In genomic region chr17:3747805-3748204, GRCh38 we compare ENCODE assay signal across 1 cellular context.
TF ChIP-seq lines count a peak whose summit lies in the region.

No MANE protein-coding gene starts in this region.

TF ChIP-seq in HepG2, 621 proteins besides CTCF, POLR2A, EP300 and RAD21 (continued from another document and continues in another):
- TF ChIP-seq ZBED4 (CRISPR knock-in tag; IDR thresholded peaks at IDR 0.05; ENCODE audit: borderline replicate concordance) (no peak), FOXK2 (IDR thresholded peaks at IDR 0.05) (no peak), PRDM10 (CRISPR knock-in tag; IDR thresholded peaks at IDR 0.05; ENCODE audit: low read depth) (0 out of 2 replicates have a peak, but pooled peaks have one; percentile 37), NFE2L2 (IDR thresholded peaks at IDR 0.05; ENCODE audit: low read length) (no peak), MEIS1 (CRISPR knock-in tag; IDR thresholded peaks at IDR 0.05; ENCODE audit: borderline replicate concordance) (no peak), ZNF672 (CRISPR knock-in tag; IDR thresholded peaks at IDR 0.05) (no peak), TFE3 (CRISPR knock-in tag; IDR thresholded peaks at IDR 0.05) (no peak), ZNF12 (CRISPR knock-in tag; IDR thresholded peaks at IDR 0.05) (no peak), TFAP4 (IDR thresholded peaks at IDR 0.05; ENCODE audit: borderline replicate concordance, low read depth) (no peak), ZNF619 (CRISPR knock-in tag; IDR thresholded peaks at IDR 0.05) (no peak), CHD4 (IDR thresholded peaks at IDR 0.05; ENCODE audit: borderline replicate concordance, low read length) (no peak), HHEX (CRISPR knock-in tag; IDR thresholded peaks at IDR 0.05) (no peak), ZSCAN31 (CRISPR knock-in tag; IDR thresholded peaks at IDR 0.05; ENCODE audit: low read depth) (no peak), ZNF282 (IDR thresholded peaks at IDR 0.05; ENCODE audit: partially characterized antibody) (no peak), BRD4 (CRISPR knock-in tag; IDR thresholded peaks at IDR 0.05) (no peak), ZNF607 (CRISPR knock-in tag; IDR thresholded peaks at IDR 0.05; ENCODE audit: borderline replicate concordance) (no peak), ZNF589 (CRISPR knock-in tag; conservative IDR thresholded peaks at IDR 0.05) (no peak), ZNF557 (CRISPR knock-in tag; IDR thresholded peaks at IDR 0.05) (no peak), SPEN (CRISPR knock-in tag; IDR thresholded peaks at IDR 0.05; ENCODE audit: low read depth) (0 out of 2 replicates have a peak, but pooled peaks have one; percentile 37), SP4 (CRISPR knock-in tag; IDR thresholded peaks at IDR 0.05) (no peak), CREB1 (IDR thresholded peaks at IDR 0.05) (no peak), CREB1 (CRISPR knock-in tag; IDR thresholded peaks at IDR 0.05) (no peak)
- TF ChIP-seq, protein P1, sequence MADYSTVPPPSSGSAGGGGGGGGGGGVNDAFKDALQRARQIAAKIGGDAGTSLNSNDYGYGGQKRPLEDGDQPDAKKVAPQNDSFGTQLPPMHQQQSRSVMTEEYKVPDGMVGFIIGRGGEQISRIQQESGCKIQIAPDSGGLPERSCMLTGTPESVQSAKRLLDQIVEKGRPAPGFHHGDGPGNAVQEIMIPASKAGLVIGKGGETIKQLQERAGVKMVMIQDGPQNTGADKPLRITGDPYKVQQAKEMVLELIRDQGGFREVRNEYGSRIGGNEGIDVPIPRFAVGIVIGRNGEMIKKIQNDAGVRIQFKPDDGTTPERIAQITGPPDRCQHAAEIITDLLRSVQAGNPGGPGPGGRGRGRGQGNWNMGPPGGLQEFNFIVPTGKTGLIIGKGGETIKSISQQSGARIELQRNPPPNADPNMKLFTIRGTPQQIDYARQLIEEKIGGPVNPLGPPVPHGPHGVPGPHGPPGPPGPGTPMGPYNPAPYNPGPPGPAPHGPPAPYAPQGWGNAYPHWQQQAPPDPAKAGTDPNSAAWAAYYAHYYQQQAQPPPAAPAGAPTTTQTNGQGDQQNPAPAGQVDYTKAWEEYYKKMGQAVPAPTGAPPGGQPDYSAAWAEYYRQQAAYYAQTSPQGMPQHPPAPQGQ (CRISPR knock-in tag; IDR thresholded peaks at IDR 0.05; ENCODE audit: borderline replicate concordance): no peak
- TF ChIP-seq, protein P2, sequence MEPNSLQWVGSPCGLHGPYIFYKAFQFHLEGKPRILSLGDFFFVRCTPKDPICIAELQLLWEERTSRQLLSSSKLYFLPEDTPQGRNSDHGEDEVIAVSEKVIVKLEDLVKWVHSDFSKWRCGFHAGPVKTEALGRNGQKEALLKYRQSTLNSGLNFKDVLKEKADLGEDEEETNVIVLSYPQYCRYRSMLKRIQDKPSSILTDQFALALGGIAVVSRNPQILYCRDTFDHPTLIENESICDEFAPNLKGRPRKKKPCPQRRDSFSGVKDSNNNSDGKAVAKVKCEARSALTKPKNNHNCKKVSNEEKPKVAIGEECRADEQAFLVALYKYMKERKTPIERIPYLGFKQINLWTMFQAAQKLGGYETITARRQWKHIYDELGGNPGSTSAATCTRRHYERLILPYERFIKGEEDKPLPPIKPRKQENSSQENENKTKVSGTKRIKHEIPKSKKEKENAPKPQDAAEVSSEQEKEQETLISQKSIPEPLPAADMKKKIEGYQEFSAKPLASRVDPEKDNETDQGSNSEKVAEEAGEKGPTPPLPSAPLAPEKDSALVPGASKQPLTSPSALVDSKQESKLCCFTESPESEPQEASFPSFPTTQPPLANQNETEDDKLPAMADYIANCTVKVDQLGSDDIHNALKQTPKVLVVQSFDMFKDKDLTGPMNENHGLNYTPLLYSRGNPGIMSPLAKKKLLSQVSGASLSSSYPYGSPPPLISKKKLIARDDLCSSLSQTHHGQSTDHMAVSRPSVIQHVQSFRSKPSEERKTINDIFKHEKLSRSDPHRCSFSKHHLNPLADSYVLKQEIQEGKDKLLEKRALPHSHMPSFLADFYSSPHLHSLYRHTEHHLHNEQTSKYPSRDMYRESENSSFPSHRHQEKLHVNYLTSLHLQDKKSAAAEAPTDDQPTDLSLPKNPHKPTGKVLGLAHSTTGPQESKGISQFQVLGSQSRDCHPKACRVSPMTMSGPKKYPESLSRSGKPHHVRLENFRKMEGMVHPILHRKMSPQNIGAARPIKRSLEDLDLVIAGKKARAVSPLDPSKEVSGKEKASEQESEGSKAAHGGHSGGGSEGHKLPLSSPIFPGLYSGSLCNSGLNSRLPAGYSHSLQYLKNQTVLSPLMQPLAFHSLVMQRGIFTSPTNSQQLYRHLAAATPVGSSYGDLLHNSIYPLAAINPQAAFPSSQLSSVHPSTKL (CRISPR knock-in tag; IDR thresholded peaks at IDR 0.05): 0 out of 2 replicates have a peak, but pooled peaks have one; percentile 15
- TF ChIP-seq, protein P3, sequence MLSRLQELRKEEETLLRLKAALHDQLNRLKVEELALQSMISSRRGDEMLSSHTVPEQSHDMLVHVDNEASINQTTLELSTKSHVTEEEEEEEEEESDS (CRISPR knock-in tag; IDR thresholded peaks at IDR 0.05; ENCODE audit: borderline replicate concordance): no peak
- TF ChIP-seq, protein P4, sequence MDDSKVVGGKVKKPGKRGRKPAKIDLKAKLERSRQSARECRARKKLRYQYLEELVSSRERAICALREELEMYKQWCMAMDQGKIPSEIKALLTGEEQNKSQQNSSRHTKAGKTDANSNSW (CRISPR knock-in tag; IDR thresholded peaks at IDR 0.05; ENCODE audit: borderline replicate concordance): no peak
- TF ChIP-seq, protein P5, sequence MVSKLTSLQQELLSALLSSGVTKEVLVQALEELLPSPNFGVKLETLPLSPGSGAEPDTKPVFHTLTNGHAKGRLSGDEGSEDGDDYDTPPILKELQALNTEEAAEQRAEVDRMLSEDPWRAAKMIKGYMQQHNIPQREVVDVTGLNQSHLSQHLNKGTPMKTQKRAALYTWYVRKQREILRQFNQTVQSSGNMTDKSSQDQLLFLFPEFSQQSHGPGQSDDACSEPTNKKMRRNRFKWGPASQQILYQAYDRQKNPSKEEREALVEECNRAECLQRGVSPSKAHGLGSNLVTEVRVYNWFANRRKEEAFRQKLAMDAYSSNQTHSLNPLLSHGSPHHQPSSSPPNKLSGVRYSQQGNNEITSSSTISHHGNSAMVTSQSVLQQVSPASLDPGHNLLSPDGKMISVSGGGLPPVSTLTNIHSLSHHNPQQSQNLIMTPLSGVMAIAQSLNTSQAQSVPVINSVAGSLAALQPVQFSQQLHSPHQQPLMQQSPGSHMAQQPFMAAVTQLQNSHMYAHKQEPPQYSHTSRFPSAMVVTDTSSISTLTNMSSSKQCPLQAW (CRISPR knock-in tag; IDR thresholded peaks at IDR 0.05): 0 out of 2 replicates have a peak, but pooled peaks have one; percentile 28
- TF ChIP-seq, protein P6, sequence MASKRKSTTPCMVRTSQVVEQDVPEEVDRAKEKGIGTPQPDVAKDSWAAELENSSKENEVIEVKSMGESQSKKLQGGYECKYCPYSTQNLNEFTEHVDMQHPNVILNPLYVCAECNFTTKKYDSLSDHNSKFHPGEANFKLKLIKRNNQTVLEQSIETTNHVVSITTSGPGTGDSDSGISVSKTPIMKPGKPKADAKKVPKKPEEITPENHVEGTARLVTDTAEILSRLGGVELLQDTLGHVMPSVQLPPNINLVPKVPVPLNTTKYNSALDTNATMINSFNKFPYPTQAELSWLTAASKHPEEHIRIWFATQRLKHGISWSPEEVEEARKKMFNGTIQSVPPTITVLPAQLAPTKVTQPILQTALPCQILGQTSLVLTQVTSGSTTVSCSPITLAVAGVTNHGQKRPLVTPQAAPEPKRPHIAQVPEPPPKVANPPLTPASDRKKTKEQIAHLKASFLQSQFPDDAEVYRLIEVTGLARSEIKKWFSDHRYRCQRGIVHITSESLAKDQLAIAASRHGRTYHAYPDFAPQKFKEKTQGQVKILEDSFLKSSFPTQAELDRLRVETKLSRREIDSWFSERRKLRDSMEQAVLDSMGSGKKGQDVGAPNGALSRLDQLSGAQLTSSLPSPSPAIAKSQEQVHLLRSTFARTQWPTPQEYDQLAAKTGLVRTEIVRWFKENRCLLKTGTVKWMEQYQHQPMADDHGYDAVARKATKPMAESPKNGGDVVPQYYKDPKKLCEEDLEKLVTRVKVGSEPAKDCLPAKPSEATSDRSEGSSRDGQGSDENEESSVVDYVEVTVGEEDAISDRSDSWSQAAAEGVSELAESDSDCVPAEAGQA (IDR thresholded peaks at IDR 0.05; ENCODE audit: low read depth): no peak
- TF ChIP-seq, protein P6 (CRISPR knock-in tag; IDR thresholded peaks at IDR 0.05; ENCODE audit: borderline replicate concordance): no peak
